ENCODE assay signal across 8 cellular contexts in genomic region chr22:38681784-38682335, GRCh38. TPM values are rescaled to one million over a fixed set of nuclear protein-coding genes. Genes with fewer than 3 reads are reported as not detected.
DNase-seq lines count a peak whose midpoint lies in the region; ATAC-seq, FAIRE-seq and TF ChIP-seq lines count a peak whose summit lies in the region.

Gene TOMM22 (plus strand): TSS chr22:38681957. CDS start chr22:38681979, 22 bp downstream.

- DNase-seq in AG04449 (ENCODE audit: low read depth, low spot score) (no peak), NCI-H2196 treated with DMSO at 0.1 percent for 48 hours (lab: John Stamatoyannopoulos, UW; ENCODE audit: unreplicated experiment) (peak; percentile 66), bronchial epithelial cell (ENCODE audit: low read depth) (peak; percentile 70), immature natural killer cell (peak; percentile 83 to 86 (median 84))
- peak; percentile 75 to 77 for DNase-seq in stimulated activated CD4-positive, alpha-beta T cell treated with anti-CD3 and anti-CD28 coated beads, Interleukin-12 subunit alpha, Interleukin-12 subunit beta, amount 100 ng/mL, for 24 hours (ENCODE audit: low read depth in 2 of 2)

- peak within 1 kb of the TSS; percentile 97 to 99 (median 99) for H3K4me3 Mint-ChIP-seq in immature natural killer cell

- ATAC-seq in GM18867 (IDR thresholded peaks at IDR 0.05; ENCODE audit: unreplicated experiment) (peak; percentile 91), HG03097 (IDR thresholded peaks at IDR 0.05; ENCODE audit: low FRiP score, unreplicated experiment) (peak; percentile 88)

- no peak for FAIRE-seq in bronchial epithelial cell (lab: Jason Lieb, UNC)

- H3K27ac Mint-ChIP-seq in immature natural killer cell: peak within 1 kb of the TSS; percentile 94 to 98 (median 96)

- no peaks in the 10 kb centered on the region for H3K9me3 Mint-ChIP-seq in immature natural killer cell

- H3K27me3 ChIP-seq in bronchial epithelial cell (ENCODE audit: control insufficient read depth, insufficient read depth, low read length): no peaks in the 10 kb centered on the region

- H3K27me3 Mint-ChIP-seq in immature natural killer cell (ENCODE audit: low read depth in 3 of 3): peaks cover 3 to 9% (median 6%) of the 10 kb centered on the region in 3 donors

- POLR2A ChIA-PET in AG04449 (lab: Yijun Ruan, JAX): interaction anchor here (0.6 to 2.1 kb wide), 5 partner anchors 12 to 186 kb away, joined by 4 to 10 read pairs (median 5); partner anchors contain the start of genes GTPBP1 and JOSD1

- H3K4me1 Mint-ChIP-seq in immature natural killer cell: peaks cover 20 to 25% of the 10 kb centered on the region in 2 donors

- H3K36me3 Mint-ChIP-seq in immature natural killer cell: peaks cover 0 to 20% (median 6%) of the 10 kb centered on the region in 3 donors

- TF ChIP-seq CTCF in AG04449 (IDR thresholded peaks at IDR 0.05; ENCODE audit: insufficient read depth, low read length, missing control alignments) (peak; percentile 91), WI38 (IDR thresholded peaks at IDR 0.05; ENCODE audit: low read depth, low read length) (peak; percentile 30), bronchial epithelial cell (IDR thresholded peaks at IDR 0.05; ENCODE audit: insufficient read depth, low read length, severe bottlenecking) (peak; percentile 84)

- CTCF ChIA-PET in AG04449 (lab: Yijun Ruan, JAX): interaction anchor here (0.7 to 4.0 kb wide), 19 partner anchors 11 to 648 kb away, joined by 3 to 62 read pairs (median 4); partner anchors contain the start of genes CBY1, GTPBP1, JOSD1 and SUN2

- H3K4me3 ChIP-seq in AG04449 (ENCODE audit: low read depth, low read length) (peak within 1 kb of the TSS; percentile 96), WI38 (ENCODE audit: low read depth, low read length) (peak within 1 kb of the TSS; percentile 97), bronchial epithelial cell (ENCODE audit: low read depth, low read length) (peak within 1 kb of the TSS; percentile 72)

- peaks cover 18% of the 10 kb centered on the region for H3K36me3 ChIP-seq in bronchial epithelial cell (ENCODE audit: control insufficient read depth, insufficient read depth, low read length)

RNA-seq across cellular contexts. Expression of gene TOMM22, which starts in this region (rescaled TPM):
- 42.9 and 70.0 TPM in 2 replicates for total RNA-seq in bronchial epithelial cell
- 10 to 100 TPM; 56.0 to 94.4 (median 68.8) TPM for polyA plus RNA-seq in immature natural killer cell

Comparison
In these comparisons a context has a peak if more than half of its experiments do, and no peak if none do; other contexts are left out.
1. CTCF ChIP-seq: peak in every context shown above with its lines; median percentile 91 in AG04449; 84 in bronchial epithelial cell; 30 in WI38.